ENCODE assay signal across 1 cellular context in the genomic region with DNA sequence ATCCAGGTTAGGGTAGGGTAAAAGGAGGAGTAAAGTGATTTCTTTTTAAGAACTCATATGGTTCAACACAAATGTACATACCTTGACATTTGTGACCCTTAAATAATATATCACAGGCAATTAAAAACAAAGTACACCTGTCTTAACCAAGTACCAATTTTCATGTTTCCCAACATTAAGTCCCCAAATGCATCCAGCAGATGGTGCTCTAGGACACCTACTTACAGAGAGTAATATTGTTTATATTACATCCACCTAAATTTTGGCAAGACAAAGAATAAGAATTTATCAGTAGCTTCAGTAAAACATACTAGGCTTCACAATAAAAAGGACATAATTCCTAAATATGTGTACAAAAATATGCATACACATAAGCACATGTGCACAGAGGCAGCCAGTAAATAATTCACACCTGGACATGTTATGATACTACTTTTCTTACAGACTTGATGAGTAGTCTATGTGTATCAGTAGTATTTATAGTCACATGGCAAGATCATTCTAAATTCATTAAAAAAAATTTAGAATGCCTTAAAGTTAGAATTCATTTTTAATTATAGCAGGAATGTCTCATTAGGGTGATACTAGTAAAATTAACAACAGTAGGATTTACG.
TF ChIP-seq lines count a peak whose summit lies in the region.

No MANE protein-coding gene starts in this region.

TF ChIP-seq in GM23338, 12 proteins besides CTCF, POLR2A, EP300 and RAD21 (continued from another document):
- TF ChIP-seq REST (IDR thresholded peaks at IDR 0.05; ENCODE audit: unreplicated experiment) (no peak), EZH2phosphoT487 (IDR thresholded peaks at IDR 0.05; ENCODE audit: unreplicated experiment) (no peak), ZNF331 (CRISPR knock-in tag; IDR thresholded peaks at IDR 0.05; ENCODE audit: low read depth) (no peak), CREB1 (CRISPR knock-in tag; IDR thresholded peaks at IDR 0.05; ENCODE audit: low read depth) (no peak), POLR2AphosphoS5 (IDR thresholded peaks at IDR 0.05; ENCODE audit: low read depth) (no peak)
